Comparison of ENCODE assay signal across 13 cellular contexts in the genomic region with DNA sequence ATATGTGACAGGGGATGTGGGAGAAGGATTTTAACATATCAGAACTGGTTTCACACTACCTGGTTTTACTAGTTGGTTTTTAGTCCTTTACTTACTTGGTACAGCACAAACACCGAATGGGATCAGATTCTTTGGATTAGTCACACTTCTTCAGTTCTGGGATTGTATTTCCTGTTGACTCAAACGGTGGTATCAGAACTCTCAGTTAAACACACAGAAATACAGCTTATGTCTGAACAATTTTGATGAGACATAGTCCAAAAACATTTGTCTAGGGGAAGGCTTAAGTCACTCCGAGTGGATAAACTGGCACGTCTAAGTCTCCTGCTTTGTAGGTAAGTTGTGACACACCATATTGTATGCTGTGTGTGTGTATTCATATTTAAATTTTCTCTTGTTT.
DNase-seq lines count a peak whose midpoint lies in the region; ATAC-seq and FAIRE-seq lines count a peak whose summit lies in the region.
"Had no signal": no experiment of that assay in that cellular context is flagged by ENCODE, and none has a peak within 500 bp of the region (broad histone marks: within the 10 kb centered on the region; RNA-seq: fewer than 3 reads in every experiment).

No MANE protein-coding gene starts in this region.

- H3K27ac ChIP-seq in epithelial cell of prostate: peak overlapping the region; percentile 67
- H3K27ac ChIP-seq: KMS-11 had no signal

- no peak for ATAC-seq in HG02623 (IDR thresholded peaks at IDR 0.05; ENCODE audit: unreplicated experiment)

- DNase-seq in EL (peak; percentile 84), RCC 7860 (ENCODE audit: low spot score) (peak; percentile 27), epithelial cell of prostate (ENCODE audit: low read depth, low spot score) (peak; percentile 66), pulmonary artery endothelial cell (ENCODE audit: low read depth, low spot score) (peak; percentile 29), germinal center (ENCODE audit: low spot score) (no peak), NCI-H446 (lab: John Stamatoyannopoulos, UW) (no peak)
- DNase-seq in stimulated activated CD4-positive, alpha-beta T cell treated with anti-CD3 and anti-CD28 coated beads, Interleukin-4, amount 100 ng/mL, for 24 hours: no peak
- DNase-seq: erythroblast, islet precursor cell, naive B cell had no signal

- FAIRE-seq in RCC 7860 (lab: Jason Lieb, UNC): no peak
- FAIRE-seq: GM12891 had no signal

Comparison
In these comparisons a context has a peak if more than half of its experiments do, and no peak if none do; other contexts are left out.
1. DNase-seq: peak in EL (single experiment), RCC 7860 (single experiment), epithelial cell of prostate (single experiment) and pulmonary artery endothelial cell (single experiment); none in germinal center (single experiment), stimulated activated CD4-positive, alpha-beta T cell treated with anti-CD3 and anti-CD28 coated beads, Interleukin-4, amount 100 ng/mL, for 24 hours (single experiment) and NCI-H446 (0 of 2).